ENCODE assay signal across 8 cellular contexts in genomic region chr10:79400567-79401004, GRCh38. TPM values are rescaled to one million over a fixed set of nuclear protein-coding genes. Genes with fewer than 3 reads are reported as not detected.
DNase-seq lines count a peak whose midpoint lies in the region; ATAC-seq and TF ChIP-seq lines count a peak whose summit lies in the region.

No MANE protein-coding gene starts in this region.

- H3K27me3 ChIP-seq in WERI-Rb-1 (ENCODE audit: insufficient read depth, low read depth, severe bottlenecking) (no peaks in the 10 kb centered on the region), thoracic aorta (replicated peaks; ENCODE audit: insufficient read depth) (no peaks in the 10 kb centered on the region)

- H3K36me3 ChIP-seq in WERI-Rb-1 (no peaks in the 10 kb centered on the region), thoracic aorta (no peaks in the 10 kb centered on the region)

- peak; percentile 34 for DNase-seq in NCI-H748 (lab: John Stamatoyannopoulos, UW; ENCODE audit: unreplicated experiment)
- DNase-seq in NCI-H748 treated with DMSO at 0.1 percent for 48 hours (lab: John Stamatoyannopoulos, UW): no peak
- peak; percentile 80 for DNase-seq in WERI-Rb-1
- DNase-seq in chondrocyte (ENCODE audit: low spot score): no peak
- peak; percentile 52 for DNase-seq in midbrain (lab: John Stamatoyannopoulos, UW)
- no peak for DNase-seq in thoracic aorta (ENCODE audit: low spot score)
- DNase-seq in NCI-H345 treated with DMSO at 0.1 percent for 48 hours (lab: John Stamatoyannopoulos, UW; ENCODE audit: unreplicated experiment): no peak

- H3K4me3 ChIP-seq in WERI-Rb-1 (ENCODE audit: low read depth, low read length) (no peak overlapping the region), thoracic aorta (no peak overlapping the region)

- H3K27ac ChIP-seq in WERI-Rb-1 (no peak overlapping the region), thoracic aorta (peak overlapping the region; percentile 88 to 89)

- peak overlapping the region; percentile 99 for H3K27ac Mint-ChIP-seq in chondrocyte (ENCODE audit: unreplicated experiment)

- peak; percentile 66 for ATAC-seq in HG03442 (IDR thresholded peaks at IDR 0.05; ENCODE audit: unreplicated experiment)
- no peak for ATAC-seq in thoracic aorta (ENCODE audit: insufficient number of reproducible peaks, low FRiP score, low read depth)

- no peaks in the 10 kb centered on the region for H3K27me3 Mint-ChIP-seq in chondrocyte (ENCODE audit: low read depth)

- H3K9me3 Mint-ChIP-seq in chondrocyte (ENCODE audit: low read depth): no peaks in the 10 kb centered on the region

- H3K4me1 Mint-ChIP-seq in chondrocyte (ENCODE audit: low read depth): peaks cover 89% of the 10 kb centered on the region

- peaks cover 4% of the 10 kb centered on the region for H3K36me3 Mint-ChIP-seq in chondrocyte (ENCODE audit: low read depth)

- no peak overlapping the region for H3K4me3 Mint-ChIP-seq in chondrocyte (ENCODE audit: unreplicated experiment)

- peaks cover 73 to 96% of the 10 kb centered on the region in 2 donors for H3K4me1 ChIP-seq in thoracic aorta (ENCODE audit: control insufficient read depth in 1 of 2, low read depth in 2 of 2)

- no peaks in the 10 kb centered on the region for H3K9me3 ChIP-seq in WERI-Rb-1 (ENCODE audit: severe bottlenecking)
- H3K9me3 ChIP-seq in thoracic aorta: no peaks in the 10 kb centered on the region

- TF ChIP-seq CTCF in WERI-Rb-1 (IDR thresholded peaks at IDR 0.05; ENCODE audit: low read depth, low read length) (peak; percentile 98), chondrocyte (IDR thresholded peaks at IDR 0.05) (peak; percentile 80), thoracic aorta (IDR thresholded peaks at IDR 0.05) (peak; percentile 59)

RNA-seq across cellular contexts. Expression of gene ZCCHC24, which starts 44.8 kb away (rescaled TPM):
- total RNA-seq in chondrocyte: 37.4 to 45.1 TPM (median 43.8 TPM) in 3 replicates
- 10 to 100 TPM; 66.9 to 82.9 TPM for total RNA-seq in thoracic aorta

RNA-seq across cellular contexts. Expression of gene PPIF, which starts 53.3 kb away (rescaled TPM):
- total RNA-seq in chondrocyte (11.0 to 16.2 TPM (median 15.2 TPM) in 3 replicates), thoracic aorta (10 to 100 TPM in 1 of 2 donors, 1 to 10 TPM in 1; 5.7 to 44.2 TPM)

Comparison
In these comparisons a context has a peak if more than half of its experiments do, and no peak if none do; other contexts are left out.
1. DNase-seq: peak in NCI-H748 (single experiment), WERI-Rb-1 (single experiment) and midbrain (single experiment); none in NCI-H748 treated with DMSO at 0.1 percent for 48 hours (single experiment), chondrocyte (single experiment), thoracic aorta (single experiment) and NCI-H345 treated with DMSO at 0.1 percent for 48 hours (single experiment).
2. Peak in every context shown above with its lines, with median percentiles within 50 percentile points of each other: CTCF ChIP-seq.